Comparison of ENCODE assay signal across 3 cellular contexts in genomic region chr1:162904579-162904978, GRCh38.
TF ChIP-seq lines count a peak whose summit lies in the region.

No MANE protein-coding gene starts in this region.

TF ChIP-seq in IMR-90, 13 proteins besides CTCF, POLR2A, EP300 and RAD21:
- TF ChIP-seq MAFK (IDR thresholded peaks at IDR 0.05; ENCODE audit: low read depth, low read length) (no peak), CEBPB (IDR thresholded peaks at IDR 0.05; ENCODE audit: low read depth, low read length) (no peak)
TF ChIP-seq in IMR-90: peak in this region for 0.

TF ChIP-seq in H1, 55 proteins besides CTCF, POLR2A, EP300 and RAD21:
- TF ChIP-seq CREB1 (IDR thresholded peaks at IDR 0.05) (no peak), CBX5 (IDR thresholded peaks at IDR 0.05; ENCODE audit: low read depth, low read length) (no peak), CTBP2 (IDR thresholded peaks at IDR 0.05; ENCODE audit: borderline replicate concordance, insufficient read depth, insufficient read length, low read length) (no peak), ATF3 (IDR thresholded peaks at IDR 0.05; ENCODE audit: insufficient read depth, low read depth, low read length) (no peak), RBBP5 (IDR thresholded peaks at IDR 0.05; ENCODE audit: borderline replicate concordance, low read depth, low read length) (no peak), KDM5A (IDR thresholded peaks at IDR 0.05; ENCODE audit: low read length) (no peak), TBP (IDR thresholded peaks at IDR 0.05; ENCODE audit: low read depth, low read length) (no peak), SP1 (IDR thresholded peaks at IDR 0.05; ENCODE audit: low read depth, low read length) (no peak), TAF1 (IDR thresholded peaks at IDR 0.05; ENCODE audit: low read depth, low read length) (no peak), SAP30 (IDR thresholded peaks at IDR 0.05; ENCODE audit: insufficient read depth, insufficient replicate concordance, low read length) (no peak), ZNF274 (IDR thresholded peaks at IDR 0.05; ENCODE audit: borderline replicate concordance, extremely low read depth, low read length) (no peak), CBX8 (IDR thresholded peaks at IDR 0.05; ENCODE audit: borderline replicate concordance, low read depth, low read length) (no peak), SP2 (IDR thresholded peaks at IDR 0.05; ENCODE audit: low read length) (no peak), MAFK (IDR thresholded peaks at IDR 0.05; ENCODE audit: low read depth, low read length) (no peak), EGR1 (IDR thresholded peaks at IDR 0.05; ENCODE audit: borderline replicate concordance, low read depth, low read length) (no peak), SIRT6 (IDR thresholded peaks at IDR 0.05; ENCODE audit: low read length) (no peak), EZH2 (IDR thresholded peaks at IDR 0.05; ENCODE audit: low read depth, low read length, severe bottlenecking) (no peak)

TF ChIP-seq in GM12891, 5 proteins besides CTCF, POLR2A, EP300 and RAD21:
- no peak for TF ChIP-seq PAX5 (IDR thresholded peaks at IDR 0.05; ENCODE audit: insufficient read depth, low read length, severe bottlenecking)
- TF ChIP-seq POLR2AphosphoS5 (IDR thresholded peaks at IDR 0.05; ENCODE audit: low read depth, low read length): no peak
- TF ChIP-seq TAF1 (IDR thresholded peaks at IDR 0.05; ENCODE audit: low read depth, low read length): no peak
